Comparison of ENCODE assay signal across 28 cellular contexts in the genomic region with DNA sequence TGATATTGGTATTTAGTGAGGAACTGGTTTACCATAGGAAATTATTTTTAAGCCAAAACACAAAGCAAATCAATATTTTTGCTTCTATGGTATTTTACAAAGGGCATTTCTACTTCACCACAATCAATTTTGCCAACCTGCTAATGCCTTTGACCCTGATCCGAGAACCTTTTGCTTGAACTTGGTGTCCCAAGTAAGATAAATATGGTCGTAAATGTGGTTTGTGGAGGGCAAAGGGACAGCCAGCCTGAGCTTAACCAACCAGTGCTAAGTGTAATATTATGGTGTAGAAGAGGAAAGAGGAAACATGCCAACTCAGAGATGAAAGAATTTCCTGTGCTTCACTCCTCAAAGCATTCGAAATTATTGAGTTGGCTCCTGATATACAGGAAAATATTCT.
"Had no signal": no experiment of that assay in that cellular context is flagged by ENCODE, and none has a peak within 500 bp of the region (broad histone marks: within the 10 kb centered on the region; RNA-seq: fewer than 3 reads in every experiment).

No MANE protein-coding gene starts in this region.

- H3K27me3 Mint-ChIP-seq: activated CD4-positive, alpha-beta T cell treated with anti-CD3 and anti-CD28 coated beads, Interleukin-2, amount 10 ng/mL, durations not matched to agents 24 days and 14 days; activated CD8-positive, alpha-beta memory T cell treated with anti-CD3 and anti-CD28 coated beads, Interleukin-2, amount 10 ng/mL, durations not matched to agents 7 days and 5 days; activated naive CD4-positive, alpha-beta T cell treated with anti-CD3 and anti-CD28 coated beads, Interleukin-2, amount 50 U/mL, for 24 hours; activated T-cell treated with anti-CD3 and anti-CD28 coated beads, Interleukin-2, amount 50 U/mL, for 24 hours; T-helper 17 cell had no signal

- H3K36me3 ChIP-seq: Peyer's patch had no signal

- H3K36me3 Mint-ChIP-seq: activated CD8-positive, alpha-beta memory T cell treated with anti-CD3 and anti-CD28 coated beads, Interleukin-2, amount 10 ng/mL, durations not matched to agents 7 days and 5 days; activated naive CD4-positive, alpha-beta T cell treated with anti-CD3 and anti-CD28 coated beads, Interleukin-2, amount 50 U/mL, for 24 hours had no signal

- H3K27ac Mint-ChIP-seq: activated CD4-positive, alpha-beta T cell treated with anti-CD3 and anti-CD28 coated beads, Interleukin-2, amount 10 ng/mL, durations not matched to agents 24 days and 14 days; activated CD8-positive, alpha-beta memory T cell treated with anti-CD3 and anti-CD28 coated beads, Interleukin-2, amount 10 ng/mL, durations not matched to agents 7 days and 5 days; activated naive CD4-positive, alpha-beta T cell treated with anti-CD3 and anti-CD28 coated beads, Interleukin-2, amount 50 U/mL, for 24 hours; activated T-cell treated with anti-CD3 and anti-CD28 coated beads, Interleukin-2, amount 50 U/mL, for 24 hours; activated T-helper 1 cell treated with anti-CD3 and anti-CD28 coated beads, Interleukin-12 subunit alpha, Interleukin-12 subunit beta, Interleukin-2, Interleukin-4 antibody, amounts not matched to agents 30 ng/mL and 10 ng/mL and 1 ng/mL, durations not matched to agents 14 hours and 24 hours and 36 hours; T-helper 17 cell; WTC11 had no signal

- H3K4me3 ChIP-seq: body of pancreas, Peyer's patch had no signal

- H3K27ac ChIP-seq: body of pancreas, RWPE1 had no signal

- DNase-seq: activated CD4-positive, alpha-beta T cell treated with anti-CD3 and anti-CD28 coated beads, Interleukin-2, amount 10 ng/mL, durations not matched to agents 24 days and 14 days; activated CD4-positive, alpha-beta T cell treated with anti-CD3 and anti-CD28 coated beads, Interleukin-2, amount 50 U/mL, for 48 hours; activated CD4-positive, CD25-positive, alpha-beta regulatory T cell treated with anti-CD3 and anti-CD28 coated beads, Interleukin-2, amount 50 U/mL, for 72 hours; activated CD8-positive, alpha-beta memory T cell treated with anti-CD3 and anti-CD28 coated beads, Interleukin-2, amount 10 ng/mL, durations not matched to agents 7 days and 5 days; activated effector memory CD4-positive, alpha-beta T cell treated with Interleukin-2 at 50 U/mL for 16 hours; activated naive CD4-positive, alpha-beta T cell; activated T-cell treated with anti-CD3 and anti-CD28 coated beads, Interleukin-2, amount 50 U/mL, for 24 hours; aorta; body of pancreas; central memory CD4-positive, alpha-beta T cell; MM.1S; NCI-H1105; NCI-H1436; NCI-H1694 treated with DMSO at 0.1 percent for 48 hours; NCI-H2081; NCI-H2227 treated with DMSO at 0.1 percent for 48 hours; NCI-H446 treated with DMSO at 0.1 percent for 48 hours; NCI-H526; NCI-H82; NK-92 treated with Interleukin-12 subunit alpha and Interleukin-12 subunit beta, amount 100 ng/mL, for 24 hours; Right ventricle myocardium superior; T-helper 17 cell; T-helper 9 cell had no signal

- H3K4me3 Mint-ChIP-seq: activated CD4-positive, alpha-beta T cell treated with anti-CD3 and anti-CD28 coated beads, Interleukin-2, amount 10 ng/mL, durations not matched to agents 24 days and 14 days; activated CD8-positive, alpha-beta memory T cell treated with anti-CD3 and anti-CD28 coated beads, Interleukin-2, amount 10 ng/mL, durations not matched to agents 7 days and 5 days; activated naive CD4-positive, alpha-beta T cell treated with anti-CD3 and anti-CD28 coated beads, Interleukin-2, amount 50 U/mL, for 24 hours; activated T-cell treated with anti-CD3 and anti-CD28 coated beads, Interleukin-2, amount 50 U/mL, for 24 hours; activated T-helper 1 cell treated with anti-CD3 and anti-CD28 coated beads, Interleukin-12 subunit alpha, Interleukin-12 subunit beta, Interleukin-2, Interleukin-4 antibody, amounts not matched to agents 30 ng/mL and 10 ng/mL and 1 ng/mL, durations not matched to agents 14 hours and 24 hours and 36 hours; T-helper 17 cell; WTC11 had no signal

- H3K9me3 Mint-ChIP-seq: activated CD4-positive, alpha-beta T cell treated with anti-CD3 and anti-CD28 coated beads, Interleukin-2, amount 10 ng/mL, durations not matched to agents 24 days and 14 days; activated naive CD4-positive, alpha-beta T cell treated with anti-CD3 and anti-CD28 coated beads, Interleukin-2, amount 50 U/mL, for 24 hours; activated T-cell treated with anti-CD3 and anti-CD28 coated beads, Interleukin-2, amount 50 U/mL, for 24 hours; activated T-helper 1 cell treated with anti-CD3 and anti-CD28 coated beads, Interleukin-12 subunit alpha, Interleukin-12 subunit beta, Interleukin-2, Interleukin-4 antibody, amounts not matched to agents 30 ng/mL and 10 ng/mL and 1 ng/mL, durations not matched to agents 14 hours and 24 hours and 36 hours had no signal

- H3K4me1 ChIP-seq: body of pancreas, Peyer's patch had no signal

- H3K27me3 ChIP-seq: body of pancreas, Peyer's patch had no signal

- ATAC-seq: activated CD8-positive, alpha-beta memory T cell treated with anti-CD3 and anti-CD28 coated beads, Interleukin-2, amount 10 ng/mL, durations not matched to agents 7 days and 5 days; body of pancreas; T-helper 17 cell; WTC11 had no signal

- H3K4me1 Mint-ChIP-seq: activated CD4-positive, alpha-beta T cell treated with anti-CD3 and anti-CD28 coated beads, Interleukin-2, amount 10 ng/mL, durations not matched to agents 24 days and 14 days; activated CD8-positive, alpha-beta memory T cell treated with anti-CD3 and anti-CD28 coated beads, Interleukin-2, amount 10 ng/mL, durations not matched to agents 7 days and 5 days; T-helper 17 cell; WTC11 had no signal

- H3K9me3 ChIP-seq: body of pancreas, Peyer's patch had no signal
